Comparison of ENCODE assay signal across 14 cellular contexts in the genomic region with DNA sequence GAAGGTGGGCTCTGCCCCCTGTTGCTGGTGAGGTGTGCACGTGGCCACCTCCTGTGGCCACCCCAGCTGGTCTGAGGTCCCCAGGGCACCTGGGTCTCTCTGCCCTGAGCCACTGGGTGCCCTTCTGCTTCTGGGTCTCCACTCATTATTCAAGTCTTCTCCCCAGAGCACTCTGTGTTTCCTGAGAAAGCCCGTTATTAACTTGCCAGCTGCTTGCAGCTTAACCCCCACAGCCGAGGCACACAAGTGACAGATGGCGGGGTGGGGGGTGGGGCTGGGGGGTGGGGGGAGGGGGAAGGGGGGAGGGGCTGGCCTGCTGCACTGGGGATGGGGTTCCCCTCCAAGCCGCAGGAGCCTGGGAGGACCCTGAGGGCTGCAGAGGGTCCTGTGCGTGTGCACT. TPM values are rescaled to one million over a fixed set of nuclear protein-coding genes. Genes with fewer than 3 reads are reported as not detected.
DNase-seq lines count a peak whose midpoint lies in the region; TF ChIP-seq lines count a peak whose summit lies in the region.
"Had no signal": no experiment of that assay in that cellular context is flagged by ENCODE, and none has a peak within 500 bp of the region (broad histone marks: within the 10 kb centered on the region; RNA-seq: fewer than 3 reads in every experiment).

No MANE protein-coding gene starts in this region.

- no peaks in the 10 kb centered on the region for H3K36me3 ChIP-seq in smooth muscle cell (ENCODE audit: low read depth)

- peaks cover 4% of the 10 kb centered on the region for H3K27me3 Mint-ChIP-seq in activated naive CD4-positive, alpha-beta T cell treated with anti-CD3 and anti-CD28 coated beads, Interleukin-2, amount 10 ng/mL, durations not matched to agents 7 days and 5 days
- H3K27me3 Mint-ChIP-seq: B cell had no signal

- H2AFZ ChIP-seq in smooth muscle cell (ENCODE audit: low read depth), result no peak overlapping the region

- peaks cover 6% of the 10 kb centered on the region for H3K9me3 Mint-ChIP-seq in activated naive CD4-positive, alpha-beta T cell treated with anti-CD3 and anti-CD28 coated beads, Interleukin-2, amount 10 ng/mL, durations not matched to agents 7 days and 5 days
- H3K9me3 Mint-ChIP-seq: CD8-positive, alpha-beta T cell had no signal

- no peak overlapping the region for H3K9ac ChIP-seq in smooth muscle cell (ENCODE audit: low read depth)

- no peaks in the 10 kb centered on the region for H3K9me3 ChIP-seq in smooth muscle cell (replicated peaks; ENCODE audit: low read depth)

- no peak overlapping the region for H3K4me3 Mint-ChIP-seq in activated naive CD4-positive, alpha-beta T cell treated with anti-CD3 and anti-CD28 coated beads, Interleukin-2, amount 10 ng/mL, durations not matched to agents 7 days and 5 days
- H3K4me3 Mint-ChIP-seq: B cell; CD8-positive, alpha-beta T cell had no signal

- no peaks in the 10 kb centered on the region for H3F3A ChIP-seq in smooth muscle cell (ENCODE audit: low read depth)

- H3K4me2 ChIP-seq in smooth muscle cell, result no peak overlapping the region

- DNase-seq in activated naive CD4-positive, alpha-beta T cell treated with anti-CD3 and anti-CD28 coated beads, Interleukin-2, amount 10 ng/mL, durations not matched to agents 7 days and 5 days, result no peak
- DNase-seq in activated naive CD4-positive, alpha-beta T cell (lab: John Stamatoyannopoulos, UW), result no peak
- DNase-seq in NCI-H524 treated with DMSO at 0.1 percent for 48 hours (lab: John Stamatoyannopoulos, UW) (peak; percentile 31), epithelial cell of prostate (ENCODE audit: low read depth, low spot score) (no peak), SHP77 treated with DMSO at 0.1 percent for 48 hours (lab: John Stamatoyannopoulos, UW) (no peak), smooth muscle cell (lab: John Stamatoyannopoulos, UW; ENCODE audit: unreplicated experiment) (no peak), GM03348 (ENCODE audit: low spot score) (no peak)
- DNase-seq: Calu3; CD8-positive, alpha-beta T cell; DMS79 treated with DMSO at 0.1 percent for 48 hours; NCI-H1694 treated with DMSO at 0.1 percent for 48 hours; NCI-H446 treated with DMSO at 0.1 percent for 48 hours had no signal

- CTCF ChIA-PET in activated naive CD4-positive, alpha-beta T cell treated with anti-CD3 and anti-CD28 coated beads, Interleukin-2, amount 10 ng/mL, durations not matched to agents 7 days and 5 days (lab: Charles Lee), result no interaction called here

- peaks cover 71% of the 10 kb centered on the region for H4K20me1 ChIP-seq in smooth muscle cell (ENCODE audit: low read depth)

- H3K4me1 ChIP-seq in smooth muscle cell (ENCODE audit: low read depth), result no peaks in the 10 kb centered on the region

- peak overlapping the region; percentile 24 for H3K27ac Mint-ChIP-seq in activated naive CD4-positive, alpha-beta T cell treated with anti-CD3 and anti-CD28 coated beads, Interleukin-2, amount 10 ng/mL, durations not matched to agents 7 days and 5 days
- H3K27ac Mint-ChIP-seq: B cell; CD8-positive, alpha-beta T cell had no signal

- H3K27ac ChIP-seq in epithelial cell of prostate (peak overlapping the region; percentile 22), smooth muscle cell (ENCODE audit: low read depth) (no peak overlapping the region)

- peaks cover 9% of the 10 kb centered on the region for H3K36me3 Mint-ChIP-seq in activated naive CD4-positive, alpha-beta T cell treated with anti-CD3 and anti-CD28 coated beads, Interleukin-2, amount 10 ng/mL, durations not matched to agents 7 days and 5 days

- TF ChIP-seq CTCF in smooth muscle cell (IDR thresholded peaks at IDR 0.05; ENCODE audit: borderline replicate concordance, insufficient read depth, poor library complexity, severe bottlenecking), result no peak

- H3K4me3 ChIP-seq in smooth muscle cell, result no peak overlapping the region
- H3K4me3 ChIP-seq: K562 had no signal

- H3K79me2 ChIP-seq in smooth muscle cell (ENCODE audit: low read depth), result no peaks in the 10 kb centered on the region

- no peaks in the 10 kb centered on the region for H3K27me3 ChIP-seq in smooth muscle cell (ENCODE audit: low read depth)

- no peaks in the 10 kb centered on the region for H3K4me1 Mint-ChIP-seq in activated naive CD4-positive, alpha-beta T cell treated with anti-CD3 and anti-CD28 coated beads, Interleukin-2, amount 10 ng/mL, durations not matched to agents 7 days and 5 days

- WGBS in smooth muscle cell (ENCODE audit: low lambda C conversion rate), result 87% methylated on average over 4 of the region's 6 CpGs

RNA-seq across cellular contexts. Expression of a gene that starts 40.5 kb away (rescaled TPM):
- 2.3 and 7.9 TPM in 2 replicates for total RNA-seq in smooth muscle cell
- 17.6 and 31.4 TPM in 2 replicates for polyA plus RNA-seq in smooth muscle cell
